In genomic region chr11:42521994-42522393, GRCh38 we compare ENCODE assay signal across 1 cellular context.
TF ChIP-seq lines count a peak whose summit lies in the region.

No MANE protein-coding gene starts in this region.

TF ChIP-seq in SK-N-SH treated with all-trans-retinoic acid at 6 μM for 48 hours, 23 proteins besides CTCF, POLR2A, EP300 and RAD21 (continued from another document):
- TF ChIP-seq ZFP3 (CRISPR knock-in tag; IDR thresholded peaks at IDR 0.05): no peak
- no peak for TF ChIP-seq ZNF8 (CRISPR knock-in tag; IDR thresholded peaks at IDR 0.05)
- TF ChIP-seq, protein P1, sequence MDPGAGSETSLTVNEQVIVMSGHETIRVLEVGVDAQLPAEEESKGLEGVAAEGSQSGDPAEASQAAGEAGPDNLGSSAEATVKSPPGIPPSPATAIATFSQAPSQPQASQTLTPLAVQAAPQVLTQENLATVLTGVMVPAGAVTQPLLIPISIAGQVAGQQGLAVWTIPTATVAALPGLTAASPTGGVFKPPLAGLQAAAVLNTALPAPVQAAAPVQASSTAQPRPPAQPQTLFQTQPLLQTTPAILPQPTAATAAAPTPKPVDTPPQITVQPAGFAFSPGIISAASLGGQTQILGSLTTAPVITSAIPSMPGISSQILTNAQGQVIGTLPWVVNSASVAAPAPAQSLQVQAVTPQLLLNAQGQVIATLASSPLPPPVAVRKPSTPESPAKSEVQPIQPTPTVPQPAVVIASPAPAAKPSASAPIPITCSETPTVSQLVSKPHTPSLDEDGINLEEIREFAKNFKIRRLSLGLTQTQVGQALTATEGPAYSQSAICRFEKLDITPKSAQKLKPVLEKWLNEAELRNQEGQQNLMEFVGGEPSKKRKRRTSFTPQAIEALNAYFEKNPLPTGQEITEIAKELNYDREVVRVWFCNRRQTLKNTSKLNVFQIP (CRISPR knock-in tag; IDR thresholded peaks at IDR 0.05; ENCODE audit: borderline replicate concordance, low read depth): no peak
- no peak for TF ChIP-seq GLIS3 (CRISPR knock-in tag; IDR thresholded peaks at IDR 0.05)
- TF ChIP-seq, protein P2, sequence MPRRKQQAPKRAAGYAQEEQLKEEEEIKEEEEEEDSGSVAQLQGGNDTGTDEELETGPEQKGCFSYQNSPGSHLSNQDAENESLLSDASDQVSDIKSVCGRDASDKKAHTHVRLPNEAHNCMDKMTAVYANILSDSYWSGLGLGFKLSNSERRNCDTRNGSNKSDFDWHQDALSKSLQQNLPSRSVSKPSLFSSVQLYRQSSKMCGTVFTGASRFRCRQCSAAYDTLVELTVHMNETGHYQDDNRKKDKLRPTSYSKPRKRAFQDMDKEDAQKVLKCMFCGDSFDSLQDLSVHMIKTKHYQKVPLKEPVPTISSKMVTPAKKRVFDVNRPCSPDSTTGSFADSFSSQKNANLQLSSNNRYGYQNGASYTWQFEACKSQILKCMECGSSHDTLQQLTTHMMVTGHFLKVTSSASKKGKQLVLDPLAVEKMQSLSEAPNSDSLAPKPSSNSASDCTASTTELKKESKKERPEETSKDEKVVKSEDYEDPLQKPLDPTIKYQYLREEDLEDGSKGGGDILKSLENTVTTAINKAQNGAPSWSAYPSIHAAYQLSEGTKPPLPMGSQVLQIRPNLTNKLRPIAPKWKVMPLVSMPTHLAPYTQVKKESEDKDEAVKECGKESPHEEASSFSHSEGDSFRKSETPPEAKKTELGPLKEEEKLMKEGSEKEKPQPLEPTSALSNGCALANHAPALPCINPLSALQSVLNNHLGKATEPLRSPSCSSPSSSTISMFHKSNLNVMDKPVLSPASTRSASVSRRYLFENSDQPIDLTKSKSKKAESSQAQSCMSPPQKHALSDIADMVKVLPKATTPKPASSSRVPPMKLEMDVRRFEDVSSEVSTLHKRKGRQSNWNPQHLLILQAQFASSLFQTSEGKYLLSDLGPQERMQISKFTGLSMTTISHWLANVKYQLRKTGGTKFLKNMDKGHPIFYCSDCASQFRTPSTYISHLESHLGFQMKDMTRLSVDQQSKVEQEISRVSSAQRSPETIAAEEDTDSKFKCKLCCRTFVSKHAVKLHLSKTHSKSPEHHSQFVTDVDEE (CRISPR knock-in tag; IDR thresholded peaks at IDR 0.05): no peak
- TF ChIP-seq ZC3H10 (CRISPR knock-in tag; IDR thresholded peaks at IDR 0.05): no peak
- no peak for TF ChIP-seq ZNF565 (CRISPR knock-in tag; conservative IDR thresholded peaks at IDR 0.05; ENCODE audit: low read depth)
- no peak for TF ChIP-seq BACH2 (CRISPR knock-in tag; IDR thresholded peaks at IDR 0.05; ENCODE audit: borderline replicate concordance)
- TF ChIP-seq CREB5 (CRISPR knock-in tag; IDR thresholded peaks at IDR 0.05; ENCODE audit: low read depth): no peak
- TF ChIP-seq CSDC2 (CRISPR knock-in tag; IDR thresholded peaks at IDR 0.05): no peak
- no peak for TF ChIP-seq ZNF70 (CRISPR knock-in tag; IDR thresholded peaks at IDR 0.05)
